ENCODE assay signal across 21 cellular contexts in the genomic region with DNA sequence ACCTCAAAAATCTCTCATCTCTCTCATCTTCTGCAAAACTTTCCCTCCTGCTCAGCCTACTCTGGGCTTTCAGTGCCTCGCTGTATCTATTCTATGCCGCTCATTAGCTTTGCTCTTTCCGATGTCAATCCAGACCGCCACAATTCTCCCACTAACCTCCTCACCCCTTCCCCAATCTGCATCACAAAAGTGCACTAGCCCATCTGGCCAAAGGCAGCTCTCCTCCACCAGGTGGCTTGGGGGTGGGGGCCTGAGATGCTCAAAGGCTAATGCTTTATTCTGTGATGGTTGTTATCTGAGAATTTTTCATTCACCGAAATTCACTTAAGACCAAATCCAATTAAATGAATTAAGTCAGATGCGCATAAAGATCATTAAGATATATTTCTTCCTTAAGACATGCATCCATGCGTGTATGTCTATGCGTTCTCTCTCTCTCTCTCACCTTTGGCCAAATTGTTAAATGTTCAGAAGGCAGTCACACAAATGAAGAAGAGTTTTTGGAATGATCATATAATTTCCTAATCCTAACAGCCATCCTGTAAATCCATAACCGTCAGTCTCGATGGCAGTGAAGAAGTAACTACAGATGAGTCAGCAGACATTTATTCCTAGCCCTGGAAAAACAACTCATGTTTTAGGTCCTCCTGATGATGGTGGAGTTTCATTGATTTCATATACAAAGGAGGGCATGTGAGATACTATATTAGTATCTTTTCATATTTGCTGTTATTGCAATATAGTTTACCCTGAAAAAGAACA.
DNase-seq lines count a peak whose midpoint lies in the region; ATAC-seq and TF ChIP-seq lines count a peak whose summit lies in the region.
"Had no signal": no experiment of that assay in that cellular context is flagged by ENCODE, and none has a peak within 500 bp of the region (broad histone marks: within the 10 kb centered on the region; RNA-seq: fewer than 3 reads in every experiment).

No MANE protein-coding gene starts in this region.

- POLR2A ChIA-PET in HEK293 (lab: Yijun Ruan, JAX), result no interaction called here

- no peaks in the 10 kb centered on the region for H3K36me3 Mint-ChIP-seq in glutamatergic neuron (ENCODE audit: unreplicated experiment)

- H3K4me3 Mint-ChIP-seq in glutamatergic neuron (ENCODE audit: unreplicated experiment), result no peak overlapping the region
- H3K4me3 Mint-ChIP-seq: B cell had no signal

- H3K27me3 ChIP-seq in gastrocnemius medialis, result no peaks in the 10 kb centered on the region
- H3K27me3 ChIP-seq: left lung, neutrophil had no signal

- peaks cover 27% of the 10 kb centered on the region for H3K4me1 Mint-ChIP-seq in glutamatergic neuron (ENCODE audit: low read depth, unreplicated experiment)
- H3K4me1 Mint-ChIP-seq: B cell had no signal

- in situ Hi-C loops in gastrocnemius medialis (cut with MboI; ENCODE audit: low sequenced_read_pairs in 4 of 4), result loop anchor here in 2 of 4 donors (25.0 kb wide), 2 partner anchors 111 to 164 kb away; partner anchors contain the start of gene C1orf21 (in 1 of the 2)

- CTCF ChIA-PET in HEK293 (lab: Yijun Ruan, JAX), result no interaction called here

- no peak for TF ChIP-seq POLR2A in gastrocnemius medialis (IDR thresholded peaks at IDR 0.05)

- H3K27me3 Mint-ChIP-seq in glutamatergic neuron (ENCODE audit: unreplicated experiment), result peaks cover 3% of the 10 kb centered on the region
- H3K27me3 Mint-ChIP-seq: B cell had no signal

- intact Hi-C loops in gastrocnemius medialis (cut with DNase I; ENCODE audit: low total_unique reads), result no loop called here

- no peak overlapping the region for H3K27ac Mint-ChIP-seq in glutamatergic neuron (ENCODE audit: unreplicated experiment)
- H3K27ac Mint-ChIP-seq: B cell had no signal

- no peaks in the 10 kb centered on the region for H3K9me3 Mint-ChIP-seq in glutamatergic neuron (ENCODE audit: unreplicated experiment)

- no peak overlapping the region for H3K4me3 ChIP-seq in HEK293 (ENCODE audit: low read depth, low read length)
- no peak overlapping the region for H3K4me3 ChIP-seq in gastrocnemius medialis
- H3K4me3 ChIP-seq: left lung had no signal

- DNase-seq in glutamatergic neuron (peak; percentile 61), gastrocnemius medialis (no peak), T1000 (lab: John Stamatoyannopoulos, UW) (no peak), HuH-7 (ENCODE audit: low spot score) (no peak), GM03348 (ENCODE audit: low spot score) (no peak)
- DNase-seq: activated CD4-positive, alpha-beta T cell treated with anti-CD3 and anti-CD28 coated beads, Interleukin-2, amount 50 U/mL, for 48 hours; activated gamma-delta T cell treated with Interleukin-2 at 50 U/mL for 16 hours; HCEC 1CT; KG1; left lung; NCI-H1048; NCI-H2081; NCI-H510A; SHP77; T-helper 1 cell had no signal

- H3K4me1 ChIP-seq in HEK293 (ENCODE audit: control insufficient read depth, insufficient read depth, low read length) (0 out of 2 replicates have a peak, but pooled peaks cover 3% of the 10 kb centered on the region), gastrocnemius medialis (peaks cover 84 to 97% of the 10 kb centered on the region in 2 donors)

- no peaks in the 10 kb centered on the region for H3K36me3 ChIP-seq in HEK293 (ENCODE audit: control insufficient read depth in 2 of 2, insufficient read depth in 1 of 2, low read length in 2 of 2)
- no peaks in the 10 kb centered on the region for H3K36me3 ChIP-seq in gastrocnemius medialis
- H3K36me3 ChIP-seq: left lung, neutrophil had no signal

- 0 out of 2 replicates have a peak, but pooled peaks have one; percentile 14 for TF ChIP-seq CTCF in HEK293 (tag by site-specific recombination; IDR thresholded peaks at IDR 0.05)
- no peak for TF ChIP-seq CTCF in glutamatergic neuron (IDR thresholded peaks at IDR 0.05; ENCODE audit: partially characterized antibody, unreplicated experiment)
- TF ChIP-seq CTCF in gastrocnemius medialis (IDR thresholded peaks at IDR 0.05 in 4 of 5, conservative IDR thresholded peaks at IDR 0.05 in 1 of 5), result peak in 1 of 5 experiments; percentile 21

- ATAC-seq in SK-N-SH treated with all-trans-retinoic acid at 6 μM for 48 hours (peak; percentile 44; the same call in 2 of the 3 replicates), gastrocnemius medialis (no peak), HG02588 (IDR thresholded peaks at IDR 0.05; ENCODE audit: unreplicated experiment) (no peak)
- ATAC-seq: left lung had no signal

- H3K9me3 ChIP-seq in HEK293 (ENCODE audit: control insufficient read depth, insufficient read depth, low read depth, low read length) (no peaks in the 10 kb centered on the region), gastrocnemius medialis (no peaks in the 10 kb centered on the region)
- H3K9me3 ChIP-seq: left lung, neutrophil had no signal

- H3K27ac ChIP-seq in HEK293 (ENCODE audit: extremely low read depth, low read depth, low read length), result no peak overlapping the region
- peak overlapping the region; percentile 88 to 96 (median 90) for H3K27ac ChIP-seq in gastrocnemius medialis
- H3K27ac ChIP-seq: left lung, neutrophil, VCaP had no signal

TF ChIP-seq in HEK293, 187 proteins besides CTCF, POLR2A, EP300 and RAD21:
- TF ChIP-seq ZBTB1 (tag by site-specific recombination; IDR thresholded peaks at IDR 0.05) (no peak), ZNF639 (tag by site-specific recombination; IDR thresholded peaks at IDR 0.05) (no peak), ZNF664 (tag by site-specific recombination; IDR thresholded peaks at IDR 0.05) (no peak), ZNF311 (tag by site-specific recombination; IDR thresholded peaks at IDR 0.05; ENCODE audit: borderline replicate concordance) (no peak)
- TF ChIP-seq, protein P1, sequence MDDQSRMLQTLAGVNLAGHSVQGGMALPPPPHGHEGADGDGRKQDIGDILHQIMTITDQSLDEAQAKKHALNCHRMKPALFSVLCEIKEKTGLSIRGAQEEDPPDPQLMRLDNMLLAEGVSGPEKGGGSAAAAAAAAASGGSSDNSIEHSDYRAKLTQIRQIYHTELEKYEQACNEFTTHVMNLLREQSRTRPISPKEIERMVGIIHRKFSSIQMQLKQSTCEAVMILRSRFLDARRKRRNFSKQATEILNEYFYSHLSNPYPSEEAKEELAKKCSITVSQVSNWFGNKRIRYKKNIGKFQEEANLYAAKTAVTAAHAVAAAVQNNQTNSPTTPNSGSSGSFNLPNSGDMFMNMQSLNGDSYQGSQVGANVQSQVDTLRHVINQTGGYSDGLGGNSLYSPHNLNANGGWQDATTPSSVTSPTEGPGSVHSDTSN (CRISPR knock-in tag; IDR thresholded peaks at IDR 0.05), result no peak

TF ChIP-seq in SK-N-SH treated with all-trans-retinoic acid at 6 μM for 48 hours, 23 proteins besides CTCF, POLR2A, EP300 and RAD21:
- 0 out of 2 replicates have a peak, but pooled peaks have one; percentile 40 for TF ChIP-seq ZC3H10 (CRISPR knock-in tag; IDR thresholded peaks at IDR 0.05)
- TF ChIP-seq PATZ1 (CRISPR knock-in tag; IDR thresholded peaks at IDR 0.05; ENCODE audit: borderline replicate concordance), result no peak
TF ChIP-seq in SK-N-SH treated with all-trans-retinoic acid at 6 μM for 48 hours: peak in this region for 1.
